In genomic region chr22:42688241-42688913, GRCh38 we compare ENCODE assay signal across 9 cellular contexts. TPM values are rescaled to one million over a fixed set of nuclear protein-coding genes. Genes with fewer than 3 reads are reported as not detected.
DNase-seq lines count a peak whose midpoint lies in the region; ATAC-seq, FAIRE-seq and TF ChIP-seq lines count a peak whose summit lies in the region.
"Had no signal": no experiment of that assay in that cellular context is flagged by ENCODE, and none has a peak within 500 bp of the region (broad histone marks: within the 10 kb centered on the region; RNA-seq: fewer than 3 reads in every experiment).

No MANE protein-coding gene starts in this region.

- H3K9me1 ChIP-seq in keratinocyte (ENCODE audit: control insufficient read depth, extremely low read depth, insufficient read depth, low read length), result no peaks in the 10 kb centered on the region

- WGBS in stomach, 5 donors, result 19 to 25% (median 21%) methylated on average over 15 to 19 of the region's 19 CpGs

- FAIRE-seq in keratinocyte (lab: Jason Lieb, UNC), result peak; percentile 90
- FAIRE-seq: frontal cortex had no signal

- peak in 1 of 4 donors; percentile 7 for TF ChIP-seq POLR2A in stomach (IDR thresholded peaks at IDR 0.05)

- H3K27ac Mint-ChIP-seq in Calu3 (ENCODE audit: unreplicated experiment), result peak overlapping the region; percentile 65
- no peak overlapping the region for H3K27ac Mint-ChIP-seq in natural killer cell treated with Interleukin-12 subunit alpha and Interleukin-12 subunit beta and Interleukin-15 and Interleukin-18, amount 100 ng/mL, for 72 hours

- TF ChIP-seq CTCF in Calu3 (IDR thresholded peaks at IDR 0.05; ENCODE audit: unreplicated experiment), result no peak
- TF ChIP-seq CTCF in keratinocyte (optimal IDR thresholded peaks at IDR 0.05 in 1 of 3, IDR thresholded peaks at IDR 0.05 in 1 of 3, conservative IDR thresholded peaks at IDR 0.05 in 1 of 3; ENCODE audit: extremely low read depth in 1 of 3, insufficient read depth in 2 of 3, low read length in 3 of 3), result no peak
- no peak for TF ChIP-seq CTCF in stomach (IDR thresholded peaks at IDR 0.05)

- ATAC-seq in natural killer cell treated with Interleukin-12 subunit alpha and Interleukin-12 subunit beta and Interleukin-15 and Interleukin-18, amount 100 ng/mL, for 72 hours, result no peak
- no peak for ATAC-seq in GM21786 (IDR thresholded peaks at IDR 0.05; ENCODE audit: unreplicated experiment)

- no peaks in the 10 kb centered on the region for H3K79me2 ChIP-seq in keratinocyte (ENCODE audit: control insufficient read depth, insufficient read depth, low read length)

- H3K9ac ChIP-seq in keratinocyte (ENCODE audit: control insufficient read depth, extremely low read depth, insufficient read depth, low read length), result peak overlapping the region; percentile 62

- DNase-seq in Calu3 (peak; percentile 73), NCI-H2107 treated with DMSO at 0.1 percent for 48 hours (lab: John Stamatoyannopoulos, UW; ENCODE audit: unreplicated experiment) (peak; percentile 63), brain pericyte (ENCODE audit: low read depth, low spot score) (peak; percentile 83), keratinocyte (ENCODE audit: low read depth, low spot score) (no peak), stomach (peak; percentile 85), SKM-1 (lab: John Stamatoyannopoulos, UW; ENCODE audit: unreplicated experiment) (no peak)
- DNase-seq in natural killer cell treated with Interleukin-12 subunit alpha and Interleukin-12 subunit beta and Interleukin-15 and Interleukin-18, amount 100 ng/mL, for 72 hours (ENCODE audit: low spot score), result no peak

- no peaks in the 10 kb centered on the region for H3K9me3 Mint-ChIP-seq in Calu3 (ENCODE audit: low read depth, unreplicated experiment)
- H3K9me3 Mint-ChIP-seq in natural killer cell treated with Interleukin-12 subunit alpha and Interleukin-12 subunit beta and Interleukin-15 and Interleukin-18, amount 100 ng/mL, for 72 hours, result no peaks in the 10 kb centered on the region

- H3K36me3 ChIP-seq in keratinocyte (ENCODE audit: control insufficient read depth in 2 of 2, extremely low read depth in 1 of 2, insufficient read depth in 2 of 2, low read length in 2 of 2) (no peaks in the 10 kb centered on the region), stomach (peaks cover 9 to 21% (median 18%) of the 10 kb centered on the region in 4 donors)

- H3K4me2 ChIP-seq in keratinocyte (ENCODE audit: control insufficient read depth, extremely low read depth, insufficient read depth, low read depth, low read length), result peak overlapping the region; percentile 71

- peak overlapping the region; percentile 67 for H3K27ac ChIP-seq in keratinocyte (ENCODE audit: control insufficient read depth, insufficient read depth, low read length)
- peak overlapping the region; percentile 74 to 91 (median 90) for H3K27ac ChIP-seq in stomach

- H3K36me3 Mint-ChIP-seq in Calu3 (ENCODE audit: insufficient read depth, unreplicated experiment), result peaks cover 26% of the 10 kb centered on the region
- H3K36me3 Mint-ChIP-seq in natural killer cell treated with Interleukin-12 subunit alpha and Interleukin-12 subunit beta and Interleukin-15 and Interleukin-18, amount 100 ng/mL, for 72 hours, result no peaks in the 10 kb centered on the region

- no peaks in the 10 kb centered on the region for H4K20me1 ChIP-seq in keratinocyte (ENCODE audit: control insufficient read depth, extremely low read depth, insufficient read depth, low read length)

- peaks cover 38% of the 10 kb centered on the region for H3K4me1 ChIP-seq in keratinocyte (ENCODE audit: control insufficient read depth, extremely low read depth, insufficient read depth, low read length)
- H3K4me1 ChIP-seq in stomach, result peaks cover 53 to 75% (median 63%) of the 10 kb centered on the region in 4 donors

- BruUV-seq in Calu3 (replicated peaks; lab: Mats Ljungman, UMichigan), result no TSS peak

- no peaks in the 10 kb centered on the region for H3K9me3 ChIP-seq in keratinocyte (ENCODE audit: control insufficient read depth, low read depth, low read length)
- no peaks in the 10 kb centered on the region for H3K9me3 ChIP-seq in stomach

- no peaks in the 10 kb centered on the region for H3K27me3 Mint-ChIP-seq in Calu3 (ENCODE audit: unreplicated experiment)
- peaks cover 0 to under 1% of the 10 kb centered on the region in 2 donors for H3K27me3 Mint-ChIP-seq in natural killer cell treated with Interleukin-12 subunit alpha and Interleukin-12 subunit beta and Interleukin-15 and Interleukin-18, amount 100 ng/mL, for 72 hours

- peak overlapping the region; percentile 41 for H3K4me3 Mint-ChIP-seq in Calu3 (ENCODE audit: low read depth, unreplicated experiment)
- no peak overlapping the region for H3K4me3 Mint-ChIP-seq in natural killer cell treated with Interleukin-12 subunit alpha and Interleukin-12 subunit beta and Interleukin-15 and Interleukin-18, amount 100 ng/mL, for 72 hours

- peak overlapping the region; percentile 67 for H2AFZ ChIP-seq in keratinocyte (ENCODE audit: control insufficient read depth, low read length)

- intact Hi-C loops in Calu3 (cut with micrococcal nuclease; ENCODE audit: unreplicated experiment), result no loop called here
- intact Hi-C loops in stomach (cut with DNase I; ENCODE audit: low total_unique reads), result no loop called here

- H3K27me3 ChIP-seq in keratinocyte (ENCODE audit: control insufficient read depth, extremely low read depth, insufficient read depth, low read length) (no peaks in the 10 kb centered on the region), stomach (no peaks in the 10 kb centered on the region)

- peak; percentile 96 for TF ChIP-seq EP300 in stomach (IDR thresholded peaks at IDR 0.05)

- dilution Hi-C loops in keratinocyte (cut with MboI; ENCODE audit: extremely low pct_ligation_motif_present, low sequenced_read_pairs), result no loop called here

- H3K4me1 Mint-ChIP-seq in Calu3 (ENCODE audit: low read depth, unreplicated experiment), result peaks cover 26% of the 10 kb centered on the region
- H3K4me1 Mint-ChIP-seq in natural killer cell treated with Interleukin-12 subunit alpha and Interleukin-12 subunit beta and Interleukin-15 and Interleukin-18, amount 100 ng/mL, for 72 hours (ENCODE audit: low read depth in 2 of 2), result peaks cover 0 to 3% of the 10 kb centered on the region in 2 donors

- peak overlapping the region in 2 of 3 experiments; percentile 31 to 43 for H3K4me3 ChIP-seq in keratinocyte (ENCODE audit: control insufficient read depth in 2 of 3, extremely low read depth in 1 of 3, insufficient read depth in 2 of 3, low read depth in 1 of 3, low read length in 3 of 3)
- no peak overlapping the region for H3K4me3 ChIP-seq in stomach

- CTCF ChIA-PET in Calu3 (lab: Charles Lee), result interaction anchor here (0.5 to 0.7 kb wide), 3 partner anchors 11 to 465 kb away, joined by 3 to 5 read pairs (median 4); no protein-coding TSS in a partner anchor

RNA-seq across cellular contexts. Expression of gene A4GALT, which starts 32.3 kb away (rescaled TPM):
- total RNA-seq in Calu3 (2022) (8.6 and 10.5 TPM in 2 replicates), stomach (10 to 100 TPM in 3 of 5 donors, 1 to 10 TPM in 2; 3.2 to 59.4 (median 13.3) TPM)
- polyA plus RNA-seq in keratinocyte (1.6 to 4.4 TPM (median 3.0 TPM) in 3 replicates), stomach (10 to 100 TPM; 20.9 to 28.9 (median 23.9) TPM)
- polyA plus RNA-seq in keratinocyte (2011; ENCODE audit: low read depth), result 2.1 TPM
- 2.4 and 5.0 TPM in 2 replicates for polyA plus RNA-seq in keratinocyte (2011; cell fraction: cytosol; rRNA removed)
- 5.6 and 6.7 TPM in 2 replicates for polyA plus RNA-seq in keratinocyte (2011; cell fraction: nucleus; rRNA removed)
- 4.1 and 8.3 TPM in 2 replicates for polyA plus RNA-seq in keratinocyte (2012; ENCODE audit: low replicate concordance)
- 1.6 to 3.7 TPM (median 2.1 TPM) in 3 replicates for polyA minus RNA-seq in keratinocyte
- 10.9 TPM for polyA minus RNA-seq in keratinocyte (2011; cell fraction: cytosol; rRNA and poly(A)+ RNA removed)
- polyA minus RNA-seq in keratinocyte (2011; cell fraction: nucleus; rRNA and poly(A)+ RNA removed), result 3.8 and 4.0 TPM in 2 replicates
- under 1 TPM in 1 of 2 donors, not detected in 1; 0.33 TPM for total RNA-seq in natural killer cell treated with Interleukin-12 subunit alpha and Interleukin-12 subunit beta and Interleukin-15 and Interleukin-18, amount 100 ng/mL, for 72 hours

RNA-seq across cellular contexts. Expression of gene CYB5R3, which starts 39.2 kb away (rescaled TPM):
- total RNA-seq in Calu3 (2022) (101 and 102 TPM in 2 replicates), stomach (100 to 1,000 TPM in 2 of 5 donors, 10 to 100 TPM in 3; 33.6 to 156 (median 44.6) TPM)
- polyA plus RNA-seq in keratinocyte (92.3 to 130 TPM (median 102 TPM) in 3 replicates), stomach (100 to 1,000 TPM in 1 of 3 donors, 10 to 100 TPM in 2; 75.6 to 116 (median 88.5) TPM)
- polyA plus RNA-seq in keratinocyte (2011; ENCODE audit: low read depth), result 25.3 TPM
- polyA plus RNA-seq in keratinocyte (2011; cell fraction: cytosol; rRNA removed), result 97.1 and 168 TPM in 2 replicates
- 81.0 and 113 TPM in 2 replicates for polyA plus RNA-seq in keratinocyte (2011; cell fraction: nucleus; rRNA removed)
- polyA plus RNA-seq in keratinocyte (2012; ENCODE audit: low replicate concordance), result 103 and 190 TPM in 2 replicates
- polyA minus RNA-seq in keratinocyte, result 105 to 302 TPM (median 113 TPM) in 3 replicates
- 191 TPM for polyA minus RNA-seq in keratinocyte (2011; cell fraction: cytosol; rRNA and poly(A)+ RNA removed)
- polyA minus RNA-seq in keratinocyte (2011; cell fraction: nucleus; rRNA and poly(A)+ RNA removed), result 57.7 and 69.0 TPM in 2 replicates
- total RNA-seq in natural killer cell treated with Interleukin-12 subunit alpha and Interleukin-12 subunit beta and Interleukin-15 and Interleukin-18, amount 100 ng/mL, for 72 hours, result 10 to 100 TPM; 79.6 to 96.7 TPM

RNA-seq across cellular contexts. Expression of gene ATP5MGL, which starts 48.0 kb away (rescaled TPM):
- total RNA-seq in Calu3 (2022) (0.66 and 1.1 TPM in 2 replicates), stomach (under 1 TPM in 1 of 5 donors, not detected in 4; 0.73 TPM)
- polyA plus RNA-seq in keratinocyte (not detected in 3 replicates), stomach (not detected)
- 0.46 TPM for polyA plus RNA-seq in keratinocyte (2011; ENCODE audit: low read depth)
- polyA plus RNA-seq in keratinocyte (2011; cell fraction: cytosol; rRNA removed), result 0.14 TPM in 1 of 2 replicates, not detected in the other
- 0.22 and 0.28 TPM in 2 replicates for polyA plus RNA-seq in keratinocyte (2011; cell fraction: nucleus; rRNA removed)
- not detected in 2 replicates for polyA plus RNA-seq in keratinocyte (2012; ENCODE audit: low replicate concordance)
- polyA minus RNA-seq in keratinocyte, result 0.33 to 2.7 TPM in 2 of 3 replicates, not detected in the other
- polyA minus RNA-seq in keratinocyte (2011; cell fraction: cytosol; rRNA and poly(A)+ RNA removed), result not detected
- polyA minus RNA-seq in keratinocyte (2011; cell fraction: nucleus; rRNA and poly(A)+ RNA removed), result 0.63 TPM in 1 of 2 replicates, not detected in the other
- total RNA-seq in natural killer cell treated with Interleukin-12 subunit alpha and Interleukin-12 subunit beta and Interleukin-15 and Interleukin-18, amount 100 ng/mL, for 72 hours, result 1 to 10 TPM in 1 of 2 donors, under 1 TPM in 1; 0.62 to 1.1 TPM

Comparison
In these comparisons a context has a peak if more than half of its experiments do, and no peak if none do; other contexts are left out.
1. DNase-seq: peak in Calu3 (single experiment), NCI-H2107 treated with DMSO at 0.1 percent for 48 hours (single experiment), brain pericyte (single experiment) and stomach (single experiment); none in keratinocyte (single experiment), natural killer cell treated with Interleukin-12 subunit alpha and Interleukin-12 subunit beta and Interleukin-15 and Interleukin-18, amount 100 ng/mL, for 72 hours (single experiment) and SKM-1 (single experiment).
2. H3K4me3 ChIP-seq: peak in keratinocyte (2 of 3); none in stomach (0 of 4).